9 cellular contexts compared by ENCODE assay signal in genomic region chr10:63819753-63820347, GRCh38.
DNase-seq lines count a peak whose midpoint lies in the region; ATAC-seq and TF ChIP-seq lines count a peak whose summit lies in the region.
"Had no signal": no experiment of that assay in that cellular context is flagged by ENCODE, and none has a peak within 500 bp of the region (broad histone marks: within the 10 kb centered on the region; RNA-seq: fewer than 3 reads in every experiment).

No MANE protein-coding gene starts in this region.

- H3K4me2 ChIP-seq in mammary epithelial cell (ENCODE audit: insufficient read depth, low read depth, low read length), result no peak overlapping the region

- H3K4me3 ChIP-seq in BE2C (ENCODE audit: low read depth, low read length), result no peak overlapping the region
- no peak overlapping the region for H3K4me3 ChIP-seq in GM12875 (ENCODE audit: low read depth, low read length)
- no peak overlapping the region for H3K4me3 ChIP-seq in mammary epithelial cell (replicated peaks in 1 of 3; ENCODE audit: insufficient read depth in 1 of 3, low read depth in 2 of 3, low read length in 3 of 3)
- H3K4me3 ChIP-seq in kidney epithelial cell (ENCODE audit: low read depth, low read length), result no peak overlapping the region
- H3K4me3 ChIP-seq in thyroid gland (replicated peaks in 1 of 3), result no peak overlapping the region

- peak; percentile 89 for TF ChIP-seq CTCF in BE2C (IDR thresholded peaks at IDR 0.05; ENCODE audit: low read depth, low read length)
- TF ChIP-seq CTCF in GM12875 (IDR thresholded peaks at IDR 0.05; ENCODE audit: borderline replicate concordance, insufficient read depth, low read depth, low read length), result peak; percentile 60; the same call in 1 of the 2 replicates
- peak; percentile 87 to 93 for TF ChIP-seq CTCF in mammary epithelial cell (conservative IDR thresholded peaks at IDR 0.05 in 1 of 2, IDR thresholded peaks at IDR 0.05 in 1 of 2; ENCODE audit: extremely low read depth in 1 of 2, insufficient read depth in 1 of 2, low read depth in 1 of 2, low read length in 2 of 2)
- peak; percentile 91 for TF ChIP-seq CTCF in kidney epithelial cell (IDR thresholded peaks at IDR 0.05; ENCODE audit: insufficient read depth, low read length, poor library complexity, severe bottlenecking)
- peak; percentile 44 to 74 (median 56) for TF ChIP-seq CTCF in thyroid gland (IDR thresholded peaks at IDR 0.05)

- H3K27me3 ChIP-seq in BE2C (no peaks in the 10 kb centered on the region), mammary epithelial cell (ENCODE audit: insufficient read depth, low read length) (peaks cover 3% of the 10 kb centered on the region), kidney epithelial cell (ENCODE audit: control insufficient read depth, insufficient read depth, low read length) (no peaks in the 10 kb centered on the region), thyroid gland (no peaks in the 10 kb centered on the region)
- H3K27me3 ChIP-seq: neutrophil had no signal

- DNase-seq in BE2C (peak; percentile 81), NCI-H2227 treated with DMSO at 0.1 percent for 48 hours (lab: John Stamatoyannopoulos, UW) (peak; percentile 33), mammary epithelial cell (peak; percentile 36), kidney epithelial cell (ENCODE audit: low read depth) (peak; percentile 37), thyroid gland (peak; percentile 68 to 73), NCI-H187 treated with DMSO at 0.1 percent for 48 hours (lab: John Stamatoyannopoulos, UW) (no peak)

- no peak for ATAC-seq in HG03175 (IDR thresholded peaks at IDR 0.05; ENCODE audit: unreplicated experiment)

- WGBS in mammary epithelial cell (ENCODE audit: low coverage, missing lambda C conversion rate), result 5% methylated on average over 3 of the region's 3 CpGs
- 1 to 3% methylated on average over 3 of the region's 3 CpGs for WGBS in thyroid gland, 2 donors

- H3K9ac ChIP-seq in mammary epithelial cell (ENCODE audit: insufficient read depth, low read length), result no peak overlapping the region

- in situ Hi-C loops in mammary epithelial cell (cut with MboI; ENCODE audit: low sequenced_read_pairs in 2 of 2), result no loop called here

- BruUV-seq in mammary epithelial cell (replicated peaks; lab: Mats Ljungman, UMichigan), result no TSS peak

- no peak for TF ChIP-seq POLR2A in thyroid gland (IDR thresholded peaks at IDR 0.05)

- no peak overlapping the region for H2AFZ ChIP-seq in mammary epithelial cell (ENCODE audit: low read depth, low read length)

- intact Hi-C loops in mammary epithelial cell (cut with micrococcal nuclease) (loop anchor here (1.0 to 5.0 kb wide), 3 partner anchors 100 to 663 kb away; no protein-coding TSS in a partner anchor), thyroid gland (cut with DNase I) (no loop called here)

- H4K20me1 ChIP-seq in mammary epithelial cell (ENCODE audit: insufficient read depth, low read length), result no peaks in the 10 kb centered on the region

- no peaks in the 10 kb centered on the region for H3K36me3 ChIP-seq in BE2C
- H3K36me3 ChIP-seq in mammary epithelial cell (ENCODE audit: insufficient read depth, low read length), result no peaks in the 10 kb centered on the region
- H3K36me3 ChIP-seq in kidney epithelial cell (ENCODE audit: control insufficient read depth, insufficient read depth, low read length), result no peaks in the 10 kb centered on the region
- no peaks in the 10 kb centered on the region for H3K36me3 ChIP-seq in thyroid gland
- H3K36me3 ChIP-seq: neutrophil had no signal

- dilution Hi-C loops in mammary epithelial cell (cut with HindIII; ENCODE audit: low sequenced_read_pairs), result no loop called here

- H3K9me3 ChIP-seq in BE2C, result no peaks in the 10 kb centered on the region
- no peaks in the 10 kb centered on the region for H3K9me3 ChIP-seq in mammary epithelial cell (replicated peaks; ENCODE audit: insufficient read depth, low read length)
- no peaks in the 10 kb centered on the region for H3K9me3 ChIP-seq in thyroid gland
- H3K9me3 ChIP-seq: neutrophil had no signal

- H3K4me1 ChIP-seq in BE2C (no peaks in the 10 kb centered on the region), mammary epithelial cell (ENCODE audit: insufficient read depth, low read length) (no peaks in the 10 kb centered on the region), thyroid gland (no peaks in the 10 kb centered on the region)

- no peak overlapping the region for H3K27ac ChIP-seq in mammary epithelial cell (ENCODE audit: insufficient read depth, low read depth, low read length)
- no peak overlapping the region for H3K27ac ChIP-seq in thyroid gland
- H3K27ac ChIP-seq: neutrophil had no signal

- CTCF ChIA-PET in mammary epithelial cell (lab: Charles Lee; ENCODE audit: low non-redundant PET), result interaction anchor here (0.6 to 1.0 kb wide), 3 partner anchors 47 to 267 kb away, joined by 5 to 10 read pairs (median 5); no protein-coding TSS in a partner anchor

- H3K79me2 ChIP-seq in mammary epithelial cell (ENCODE audit: insufficient read depth, low read length), result no peaks in the 10 kb centered on the region
